Comparison of ENCODE assay signal across 35 cellular contexts in the genomic region with DNA sequence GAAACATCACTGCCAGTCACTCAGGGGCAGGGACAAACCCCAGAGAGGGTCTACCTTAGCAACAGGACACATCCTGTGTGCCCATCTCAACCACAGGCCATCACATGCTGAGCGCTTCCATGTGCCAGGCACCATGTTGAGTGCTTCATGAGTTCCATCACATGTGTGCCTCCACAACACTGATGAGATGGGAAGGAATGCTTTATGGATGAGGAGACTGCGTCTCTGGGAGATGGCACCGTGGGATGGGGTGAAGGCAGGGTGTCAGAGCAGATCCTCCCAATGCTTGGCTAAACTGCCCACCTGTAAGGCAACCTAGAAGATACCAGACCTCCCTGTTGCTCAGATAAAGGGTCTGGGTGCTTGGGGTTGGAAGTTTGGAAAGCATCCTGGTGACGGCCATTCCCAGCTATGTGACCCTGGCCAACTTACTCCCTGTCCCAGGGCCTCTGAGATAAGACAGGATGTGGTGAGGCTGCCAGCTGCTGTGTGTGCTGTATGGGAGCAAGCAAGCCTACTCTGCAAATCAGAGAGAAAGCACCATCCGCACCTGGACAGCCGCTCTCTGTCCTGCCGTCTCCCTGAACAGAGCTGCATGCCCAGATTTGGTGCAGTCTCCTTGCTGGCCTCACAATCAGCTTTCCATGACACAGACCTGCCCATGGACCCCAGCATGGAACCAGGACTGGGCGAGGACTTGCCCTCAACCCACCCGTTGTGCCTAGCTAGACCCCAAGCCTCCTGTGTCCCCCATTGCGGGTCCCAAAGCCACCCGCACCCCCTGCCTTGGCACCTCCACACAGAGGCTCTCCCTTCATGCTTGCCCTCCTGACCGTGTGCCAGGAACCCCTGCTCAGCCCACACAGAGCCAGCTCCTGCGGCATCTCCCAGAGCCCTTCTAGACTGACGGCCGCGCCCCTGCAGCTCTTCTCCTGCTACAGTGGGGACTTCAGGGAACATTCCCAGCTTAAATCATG.
A peak's percentile ranks its signal among the peaks of the same experiment; 100 is the strongest.
DNase-seq lines count a peak whose midpoint lies in the region; ATAC-seq and TF ChIP-seq lines count a peak whose summit lies in the region.
"Had no signal": no experiment of that assay in that cellular context is flagged by ENCODE, and none has a peak within 500 bp of the region (broad histone marks: within the 10 kb centered on the region; RNA-seq: fewer than 3 reads in every experiment).

No MANE protein-coding gene starts in this region.

- H3K27ac Mint-ChIP-seq in natural killer cell, result no peak overlapping the region
- H3K27ac Mint-ChIP-seq: activated naive CD8-positive, alpha-beta T cell treated with anti-CD3 and anti-CD28 coated beads, Interleukin-2, amount 50 U/mL, for 24 hours; stimulated activated naive B cell treated with anti-CD40 and anti-IgM and Interleukin-4, amounts not matched to agents 10 μg/mL and 1 μg/mL and 100 μg/mL, for 72 hours had no signal

- H3K9me3 ChIP-seq in fibroblast of lung (ENCODE audit: control insufficient read depth, insufficient read depth, low read depth, low read length), result no peaks in the 10 kb centered on the region
- no peaks in the 10 kb centered on the region for H3K9me3 ChIP-seq in osteoblast (ENCODE audit: low read depth, low read length)
- H3K9me3 ChIP-seq: esophagus squamous epithelium, gastrocnemius medialis had no signal

- H3K36me3 ChIP-seq in fibroblast of lung (ENCODE audit: control insufficient read depth, insufficient read depth, low read length) (no peaks in the 10 kb centered on the region), osteoblast (ENCODE audit: insufficient read depth, low read length) (no peaks in the 10 kb centered on the region)
- H3K36me3 ChIP-seq: esophagus squamous epithelium, gastrocnemius medialis had no signal

- intact Hi-C loops in natural killer cell (cut with micrococcal nuclease), result no loop called here

- no peaks in the 10 kb centered on the region for H3K4me1 Mint-ChIP-seq in natural killer cell
- H3K4me1 Mint-ChIP-seq: activated naive CD8-positive, alpha-beta T cell treated with anti-CD3 and anti-CD28 coated beads, Interleukin-2, amount 50 U/mL, for 24 hours had no signal

- peaks cover 0 to 16% of the 10 kb centered on the region in 2 donors for H3K27me3 Mint-ChIP-seq in natural killer cell (ENCODE audit: low read depth in 2 of 2)

- no peaks in the 10 kb centered on the region for H3K79me2 ChIP-seq in fibroblast of lung (ENCODE audit: control insufficient read depth, insufficient read depth, low read length)
- H3K79me2 ChIP-seq in osteoblast (ENCODE audit: insufficient read depth, low read length), result no peaks in the 10 kb centered on the region
- H3K79me2 ChIP-seq: hepatocyte had no signal

- no peaks in the 10 kb centered on the region for H3K36me3 Mint-ChIP-seq in natural killer cell
- H3K36me3 Mint-ChIP-seq: stimulated activated naive B cell treated with anti-CD40 and anti-IgM and Interleukin-4, amounts not matched to agents 10 μg/mL and 1 μg/mL and 100 μg/mL, for 72 hours had no signal

- ATAC-seq in HG03571 (IDR thresholded peaks at IDR 0.05; ENCODE audit: unreplicated experiment), result no peak
- no peak for ATAC-seq in GM19455 (IDR thresholded peaks at IDR 0.05; ENCODE audit: unreplicated experiment)
- no peak for ATAC-seq in natural killer cell
- ATAC-seq in HG03439 (IDR thresholded peaks at IDR 0.05; ENCODE audit: unreplicated experiment), result no peak
- ATAC-seq: activated naive CD8-positive, alpha-beta T cell treated with anti-CD3 and anti-CD28 coated beads, Interleukin-2, amount 50 U/mL, for 24 hours; gastrocnemius medialis; HCT116; stimulated activated naive B cell treated with anti-CD40 and anti-IgM and Interleukin-4, amounts not matched to agents 10 μg/mL and 1 μg/mL and 100 μg/mL, for 72 hours had no signal

- H3K4me2 ChIP-seq in fibroblast of lung (ENCODE audit: extremely low read depth, insufficient read depth, low read length) (no peak overlapping the region), osteoblast (ENCODE audit: insufficient read depth, low read length) (no peak overlapping the region)
- H3K4me2 ChIP-seq: hepatocyte, PC-9 had no signal

- H2AFZ ChIP-seq in fibroblast of lung (ENCODE audit: low read length) (no peak overlapping the region), osteoblast (ENCODE audit: low read length) (no peak overlapping the region)
- H2AFZ ChIP-seq: hepatocyte, PC-9 had no signal

- no peak overlapping the region for H3K27ac ChIP-seq in fibroblast of lung (ENCODE audit: insufficient read depth, low read length)
- H3K27ac ChIP-seq in osteoblast (ENCODE audit: low read depth, low read length), result no peak overlapping the region
- H3K27ac ChIP-seq: esophagus squamous epithelium, gastrocnemius medialis, hepatocyte, PC-9 had no signal

- H3K4me3 ChIP-seq in fibroblast of lung (replicated peaks in 1 of 4; ENCODE audit: control extremely low read depth in 1 of 4, insufficient read depth in 1 of 4, low read depth in 3 of 4, low read length in 4 of 4) (no peak overlapping the region), osteoblast (ENCODE audit: insufficient read depth, low read length) (no peak overlapping the region)
- H3K4me3 ChIP-seq: esophagus squamous epithelium, gastrocnemius medialis, hepatocyte, PC-9 had no signal

- H3K9ac ChIP-seq in fibroblast of lung (ENCODE audit: insufficient read depth, low read length), result no peak overlapping the region

- H3K4me1 ChIP-seq in fibroblast of lung (ENCODE audit: control insufficient read depth, extremely low read depth, insufficient read depth, low read length) (no peaks in the 10 kb centered on the region), osteoblast (ENCODE audit: insufficient read depth, low read length) (no peaks in the 10 kb centered on the region)
- H3K4me1 ChIP-seq: esophagus squamous epithelium, gastrocnemius medialis had no signal

- H3K27me3 ChIP-seq in fibroblast of lung (ENCODE audit: control insufficient read depth, insufficient read depth, low read length) (peaks cover 4% of the 10 kb centered on the region), osteoblast (ENCODE audit: insufficient read depth, low read length) (peaks cover 9% of the 10 kb centered on the region)
- H3K27me3 ChIP-seq: gastrocnemius medialis, hepatocyte had no signal

- no peaks in the 10 kb centered on the region for H3K9me3 Mint-ChIP-seq in natural killer cell
- H3K9me3 Mint-ChIP-seq: activated naive CD8-positive, alpha-beta T cell treated with anti-CD3 and anti-CD28 coated beads, Interleukin-2, amount 50 U/mL, for 24 hours; stimulated activated naive B cell treated with anti-CD40 and anti-IgM and Interleukin-4, amounts not matched to agents 10 μg/mL and 1 μg/mL and 100 μg/mL, for 72 hours had no signal

- DNase-seq in Daoy (ENCODE audit: low read depth) (peak; percentile 15), M059J (ENCODE audit: low read depth) (peak; percentile 36), fibroblast of lung (ENCODE audit: low read depth in 2 of 2) (peak; percentile 5 to 35), osteoblast (ENCODE audit: insufficient read length, low spot score, missing footprints) (peak; percentile 51), natural killer cell (no peak)
- DNase-seq: activated CD4-positive, alpha-beta T cell treated with anti-CD3 and anti-CD28 coated beads, Interleukin-2, amount 50 U/mL, for 48 hours; activated CD4-positive, CD25-positive, alpha-beta regulatory T cell treated with anti-CD3 and anti-CD28 coated beads, Interleukin-2, amount 50 U/mL, for 72 hours; activated naive CD4-positive, alpha-beta T cell; activated naive CD8-positive, alpha-beta T cell treated with anti-CD3 and anti-CD28 coated beads, Interleukin-2, amount 50 U/mL, for 24 hours; C1 segment of cervical spinal cord; central memory CD4-positive, alpha-beta T cell; COR-L47; dermis blood vessel endothelial cell; DMS53; esophagus squamous epithelium; gastrocnemius medialis; KG1; mammary epithelial cell; NCI-H1436; NCI-H2081; NCI-H2227 treated with DMSO at 0.1 percent for 48 hours; NCI-H69; PC-9; posterior cingulate gyrus; SHP77; stimulated activated CD4-positive, alpha-beta T cell treated with anti-CD3 and anti-CD28 coated beads, Interleukin-4, amount 100 ng/mL, for 4 hours; stimulated activated naive B cell treated with anti-CD40 and anti-IgM and Interleukin-4, amounts not matched to agents 10 μg/mL and 1 μg/mL and 100 μg/mL, for 72 hours; substantia nigra; T-helper 2 cell; trophoblast cell had no signal

- H4K20me1 ChIP-seq in fibroblast of lung (ENCODE audit: control insufficient read depth, extremely low read depth, insufficient read depth, low read length) (no peaks in the 10 kb centered on the region), osteoblast (ENCODE audit: insufficient read depth, low read length) (no peaks in the 10 kb centered on the region)

- no peak overlapping the region for H3K4me3 Mint-ChIP-seq in natural killer cell
- H3K4me3 Mint-ChIP-seq: activated naive CD8-positive, alpha-beta T cell treated with anti-CD3 and anti-CD28 coated beads, Interleukin-2, amount 50 U/mL, for 24 hours; stimulated activated naive B cell treated with anti-CD40 and anti-IgM and Interleukin-4, amounts not matched to agents 10 μg/mL and 1 μg/mL and 100 μg/mL, for 72 hours had no signal

- TF ChIP-seq CTCF in fibroblast of lung (conservative IDR thresholded peaks at IDR 0.05 in 1 of 2, IDR thresholded peaks at IDR 0.05 in 1 of 2; ENCODE audit: low read depth in 1 of 2, low read length in 2 of 2) (no peak), osteoblast (IDR thresholded peaks at IDR 0.05; ENCODE audit: extremely low read depth, low read depth, low read length) (no peak), natural killer cell (IDR thresholded peaks at IDR 0.05) (no peak)
